Comparison of ENCODE assay signal across 25 cellular contexts in the genomic region with DNA sequence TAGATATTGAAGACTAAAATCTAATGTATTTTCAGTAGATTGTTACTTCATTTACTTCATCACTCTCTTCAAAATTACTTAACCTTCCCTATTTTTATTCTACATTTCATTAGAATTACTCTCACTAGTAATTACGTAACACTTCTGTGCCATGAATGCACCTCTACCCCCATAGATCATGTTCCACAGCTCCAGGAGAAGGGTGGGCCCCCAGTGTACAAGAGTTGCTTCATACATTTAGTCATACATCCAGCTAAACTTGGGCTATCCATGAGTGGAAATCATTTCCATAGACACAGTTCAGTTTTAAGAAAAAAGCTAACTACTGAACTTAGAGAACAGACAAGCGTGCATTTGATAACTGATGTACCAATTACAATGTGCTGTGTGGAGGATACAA.
"Had no signal": no experiment of that assay in that cellular context is flagged by ENCODE, and none has a peak within 500 bp of the region (broad histone marks: within the 10 kb centered on the region; RNA-seq: fewer than 3 reads in every experiment).

No MANE protein-coding gene starts in this region.

- H3K27ac Mint-ChIP-seq: immature natural killer cell; naive thymus-derived CD8-positive, alpha-beta T cell; nephron; stimulated activated effector memory CD8-positive, alpha-beta T cell treated with anti-CD3 and anti-CD28 coated beads, Interleukin-12 subunit alpha, Interleukin-12 subunit beta, amount 100 ng/mL, for 72 hours; stimulated activated naive CD8-positive, alpha-beta T cell treated with anti-CD3 and anti-CD28 coated beads, Interleukin-15, Interleukin-2, amounts not matched to agents 100 ng/mL and 50 ng/mL, for 24 hours; type B pancreatic cell had no signal

- H3K9me3 Mint-ChIP-seq: nephron; neural crest cell; stimulated activated effector memory CD8-positive, alpha-beta T cell treated with anti-CD3 and anti-CD28 coated beads, Interleukin-12 subunit alpha, Interleukin-12 subunit beta, amount 100 ng/mL, for 72 hours; stimulated activated naive CD8-positive, alpha-beta T cell treated with anti-CD3 and anti-CD28 coated beads, Interleukin-15, Interleukin-2, amounts not matched to agents 100 ng/mL and 50 ng/mL, for 24 hours; type B pancreatic cell had no signal

- H3K4me1 ChIP-seq: left lung, lower lobe of right lung, pancreas, spleen, tibial nerve, uterus had no signal

- H3K27me3 ChIP-seq: left lung, pancreas, spleen, tibial nerve, uterus had no signal

- H3K4me1 Mint-ChIP-seq: immature natural killer cell; naive thymus-derived CD8-positive, alpha-beta T cell; nephron; neural crest cell; stimulated activated effector memory CD8-positive, alpha-beta T cell treated with anti-CD3 and anti-CD28 coated beads, Interleukin-12 subunit alpha, Interleukin-12 subunit beta, amount 100 ng/mL, for 72 hours had no signal

- H3K36me3 ChIP-seq: left lung, lower lobe of right lung, pancreas, spleen, tibial nerve, uterus had no signal

- H3K36me3 Mint-ChIP-seq: immature natural killer cell; naive thymus-derived CD8-positive, alpha-beta T cell; stimulated activated effector memory CD8-positive, alpha-beta T cell treated with anti-CD3 and anti-CD28 coated beads, Interleukin-12 subunit alpha, Interleukin-12 subunit beta, amount 100 ng/mL, for 72 hours; type B pancreatic cell had no signal

- H3K27ac ChIP-seq: left lung, lower lobe of right lung, pancreas, spleen, tibial nerve, uterus had no signal

- H3K4me3 Mint-ChIP-seq: immature natural killer cell; naive thymus-derived CD8-positive, alpha-beta T cell; nephron; neural crest cell; stimulated activated effector memory CD8-positive, alpha-beta T cell treated with anti-CD3 and anti-CD28 coated beads, Interleukin-12 subunit alpha, Interleukin-12 subunit beta, amount 100 ng/mL, for 72 hours; stimulated activated naive CD8-positive, alpha-beta T cell treated with anti-CD3 and anti-CD28 coated beads, Interleukin-15, Interleukin-2, amounts not matched to agents 100 ng/mL and 50 ng/mL, for 24 hours; type B pancreatic cell had no signal

- DNase-seq: hippocampal formation; immature natural killer cell; kidney; left colon; left lung; lower lobe of right lung; mammary epithelial cell; mesenchymal stem cell; naive thymus-derived CD8-positive, alpha-beta T cell; nucleus accumbens; pancreas; retina; right cardiac atrium; small intestine; spleen; stimulated activated CD4-positive, alpha-beta T cell treated with anti-CD3 and anti-CD28 coated beads, Interleukin-4, amount 100 ng/mL, for 24 hours; stimulated activated naive CD4-positive, alpha-beta T cell; uterus had no signal

- H3K27me3 Mint-ChIP-seq: type B pancreatic cell had no signal

- H3K9me3 ChIP-seq: left lung, lower lobe of right lung, pancreas, spleen, tibial nerve, uterus had no signal

- ATAC-seq: left colon; left lung; lower lobe of right lung; naive thymus-derived CD8-positive, alpha-beta T cell; pancreas; right cardiac atrium; sciatic nerve; stimulated activated effector memory CD8-positive, alpha-beta T cell treated with anti-CD3 and anti-CD28 coated beads, Interleukin-12 subunit alpha, Interleukin-12 subunit beta, amount 100 ng/mL, for 72 hours had no signal

- H3K4me3 ChIP-seq: left lung, lower lobe of right lung, pancreas, spleen, tibial nerve, uterus had no signal
